Comparison of ENCODE assay signal across 8 cellular contexts in genomic region chr1:15128520-15129313, GRCh38. TPM values are rescaled to one million over a fixed set of nuclear protein-coding genes. Genes with fewer than 3 reads are reported as not detected.
DNase-seq lines count a peak whose midpoint lies in the region; ATAC-seq and TF ChIP-seq lines count a peak whose summit lies in the region.

No MANE protein-coding gene starts in this region.

- H3F3A ChIP-seq in smooth muscle cell (ENCODE audit: low read depth), result no peaks in the 10 kb centered on the region

- no peaks in the 10 kb centered on the region for H3K9me3 ChIP-seq in right cardiac atrium (ENCODE audit: control insufficient read depth, low read length)
- H3K9me3 ChIP-seq in smooth muscle cell (replicated peaks; ENCODE audit: low read depth), result no peaks in the 10 kb centered on the region

- no peak overlapping the region for H3K4me3 ChIP-seq in right cardiac atrium (ENCODE audit: low read length)
- no peak overlapping the region for H3K4me3 ChIP-seq in smooth muscle cell

- no peak overlapping the region for H2AFZ ChIP-seq in smooth muscle cell (ENCODE audit: low read depth)

- no peaks in the 10 kb centered on the region for H3K4me1 ChIP-seq in right cardiac atrium (ENCODE audit: control insufficient read depth, insufficient read depth, low read length)
- H3K4me1 ChIP-seq in smooth muscle cell (ENCODE audit: low read depth), result no peaks in the 10 kb centered on the region

- intact Hi-C loops in right cardiac atrium (cut with DNase I), result loop anchor here (2.0 to 10.0 kb wide), 4 partner anchors 144 to 176 kb away; no protein-coding TSS in a partner anchor

- H3K27ac ChIP-seq in right cardiac atrium (ENCODE audit: low read length), result no peak overlapping the region
- no peak overlapping the region for H3K27ac ChIP-seq in smooth muscle cell (ENCODE audit: low read depth)

- no peak overlapping the region for H3K4me2 ChIP-seq in smooth muscle cell

- TF ChIP-seq CTCF in smooth muscle cell (IDR thresholded peaks at IDR 0.05; ENCODE audit: borderline replicate concordance, insufficient read depth, poor library complexity, severe bottlenecking), result peak; percentile 88

- H3K79me2 ChIP-seq in smooth muscle cell (ENCODE audit: low read depth), result no peaks in the 10 kb centered on the region

- 42% methylated on average over 18 of the region's 18 CpGs for WGBS in right cardiac atrium
- 40% methylated on average over 18 of the region's 18 CpGs for WGBS in smooth muscle cell (ENCODE audit: low lambda C conversion rate)

- H3K27me3 ChIP-seq in right cardiac atrium (ENCODE audit: control insufficient read depth, insufficient read depth), result no peaks in the 10 kb centered on the region
- no peaks in the 10 kb centered on the region for H3K27me3 ChIP-seq in smooth muscle cell (ENCODE audit: low read depth)

- no peaks in the 10 kb centered on the region for H3K36me3 ChIP-seq in smooth muscle cell (ENCODE audit: low read depth)

- H4K20me1 ChIP-seq in smooth muscle cell (ENCODE audit: low read depth), result no peaks in the 10 kb centered on the region

- ATAC-seq in GM21423 (IDR thresholded peaks at IDR 0.05; ENCODE audit: unreplicated experiment) (peak; percentile 62), right cardiac atrium (peak; percentile 85 to 92), GM21515 (IDR thresholded peaks at IDR 0.05; ENCODE audit: unreplicated experiment) (no peak)

- DNase-seq in AML-193 (lab: John Stamatoyannopoulos, UW) (peak; percentile 20 to 36), NCI-H1092 treated with DMSO at 0.1 percent for 48 hours (lab: John Stamatoyannopoulos, UW) (peak; percentile 63), T-helper 9 cell (peak; percentile 56), amygdala (lab: John Stamatoyannopoulos, UW) (peak in 36 of 56 donors; percentile 1 to 77 (median 23)), right cardiac atrium (peak; percentile 44 to 86 (median 80)), smooth muscle cell (lab: John Stamatoyannopoulos, UW; ENCODE audit: unreplicated experiment) (peak; percentile 44)

- H3K9ac ChIP-seq in smooth muscle cell (ENCODE audit: low read depth), result no peak overlapping the region

RNA-seq across cellular contexts. Expression of gene TMEM51, which starts 24.8 kb away (rescaled TPM):
- 1 to 10 TPM; 3.7 to 5.4 (median 4.6) TPM for total RNA-seq in right cardiac atrium
- 4.3 TPM for polyA plus RNA-seq in right cardiac atrium
- 9.5 and 9.8 TPM in 2 replicates for total RNA-seq in smooth muscle cell
- 10.4 and 14.8 TPM in 2 replicates for polyA plus RNA-seq in smooth muscle cell

Comparison
In these comparisons a context has a peak if more than half of its experiments do, and no peak if none do; other contexts are left out.
1. DNase-seq: peak in every context shown above with its lines; median percentile 80 in right cardiac atrium; 63 in NCI-H1092 treated with DMSO at 0.1 percent for 48 hours; 56 in T-helper 9 cell; 44 in smooth muscle cell; 28 in AML-193; 23 in amygdala.